1 cellular context compared by ENCODE assay signal in the genomic region with DNA sequence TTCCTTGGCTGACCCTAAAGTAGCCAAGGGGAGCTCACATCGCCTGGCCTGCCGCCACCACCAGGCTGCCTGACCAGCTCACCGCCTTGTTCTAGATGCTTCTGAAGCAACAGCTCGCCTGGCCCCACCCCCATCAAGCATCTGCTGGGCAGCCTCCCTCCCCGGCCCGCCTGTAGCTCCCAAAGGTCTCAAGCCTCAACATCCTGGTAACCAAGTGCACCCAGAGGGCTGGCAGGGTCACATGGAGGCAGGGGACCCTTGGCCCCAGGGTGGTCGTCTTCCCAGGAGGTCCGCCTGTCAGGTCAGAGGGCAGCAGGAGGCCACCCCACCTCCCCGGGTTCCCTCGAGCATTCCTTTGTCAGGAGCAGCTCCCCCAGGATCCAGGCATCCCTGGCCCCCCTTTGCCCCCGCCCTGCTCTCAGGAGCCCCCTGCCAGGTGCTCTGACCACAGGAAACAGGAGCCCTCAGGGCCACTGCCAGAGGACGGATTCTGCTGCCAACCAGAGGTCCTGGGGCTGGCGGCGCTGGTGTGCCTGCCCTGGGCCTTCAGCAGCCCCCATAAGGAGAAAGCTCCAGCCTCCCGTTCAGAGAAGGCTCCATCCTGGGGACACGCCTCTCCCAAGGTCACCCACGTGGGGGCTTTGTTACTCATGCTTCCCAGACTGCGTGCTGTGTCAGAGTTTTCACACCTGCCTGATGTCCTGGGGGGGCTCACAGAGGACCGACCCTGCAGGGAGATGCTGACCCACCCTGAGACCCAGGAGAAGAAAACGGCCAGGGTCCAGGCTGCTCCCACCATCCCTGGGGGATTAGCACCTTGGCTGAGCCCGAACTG.
TF ChIP-seq lines count a peak whose summit lies in the region.

No MANE protein-coding gene starts in this region.

TF ChIP-seq in endothelial cell of umbilical vein, 7 proteins besides CTCF, POLR2A, EP300 and RAD21:
- TF ChIP-seq MYC (IDR thresholded peaks at IDR 0.05; ENCODE audit: low read depth, low read length) (no peak), EZH2 (IDR thresholded peaks at IDR 0.05; ENCODE audit: borderline replicate concordance, low read depth, low read length, severe bottlenecking) (no peak), POLR2AphosphoS5 (IDR thresholded peaks at IDR 0.05; ENCODE audit: insufficient read depth, low read depth, low read length) (no peak), FOS (IDR thresholded peaks at IDR 0.05; ENCODE audit: borderline replicate concordance, insufficient read depth, low read length) (no peak), JUN (IDR thresholded peaks at IDR 0.05; ENCODE audit: borderline replicate concordance, insufficient read depth, insufficient read length, low read depth) (no peak), GATA2 (IDR thresholded peaks at IDR 0.05; ENCODE audit: insufficient read depth, insufficient read length, low read depth, low read length) (no peak)
- TF ChIP-seq, protein P1, sequence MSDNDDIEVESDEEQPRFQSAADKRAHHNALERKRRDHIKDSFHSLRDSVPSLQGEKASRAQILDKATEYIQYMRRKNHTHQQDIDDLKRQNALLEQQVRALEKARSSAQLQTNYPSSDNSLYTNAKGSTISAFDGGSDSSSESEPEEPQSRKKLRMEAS (IDR thresholded peaks at IDR 0.05; ENCODE audit: insufficient read depth, insufficient read length), result no peak
TF ChIP-seq in endothelial cell of umbilical vein: peak in this region for 0.
